8 cellular contexts compared by ENCODE assay signal in the genomic region with DNA sequence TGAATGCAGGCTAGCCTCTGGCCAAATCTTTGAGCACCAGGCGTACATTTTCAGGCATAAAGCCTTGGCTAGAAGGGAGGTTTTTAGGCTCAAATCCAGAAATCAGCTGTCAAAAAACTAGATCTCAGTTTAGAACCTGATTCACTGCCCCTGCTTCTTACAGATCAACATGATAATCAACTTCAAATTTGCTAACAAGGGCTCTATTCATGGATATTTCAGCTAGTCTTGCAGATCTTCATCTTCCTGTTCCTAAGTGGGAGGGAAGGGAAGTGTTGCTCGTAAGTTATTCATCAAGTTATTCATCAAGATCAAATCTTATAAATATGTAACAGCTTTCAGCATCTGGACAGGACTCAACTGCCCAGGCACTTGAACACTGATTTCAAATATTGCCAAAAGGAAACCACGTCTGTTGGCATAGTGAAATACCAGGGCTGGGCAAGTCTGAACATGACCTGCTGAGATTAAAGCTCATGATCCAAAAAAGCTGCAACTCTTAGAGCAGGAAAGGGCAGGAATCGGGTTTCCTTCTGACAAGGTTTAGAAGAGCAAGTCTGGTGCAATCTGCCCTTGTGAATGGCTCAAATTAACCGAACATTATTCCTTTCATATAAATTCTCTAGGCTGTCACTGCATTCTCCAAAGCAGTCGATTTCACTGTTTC.
DNase-seq lines count a peak whose midpoint lies in the region; ATAC-seq and TF ChIP-seq lines count a peak whose summit lies in the region.

No MANE protein-coding gene starts in this region.

- no peak overlapping the region for H3K4me3 Mint-ChIP-seq in activated naive CD4-positive, alpha-beta T cell treated with anti-CD3 and anti-CD28 coated beads, Interleukin-2, amount 10 ng/mL, durations not matched to agents 7 days and 5 days
- no peak overlapping the region for H3K4me3 Mint-ChIP-seq in immature natural killer cell

- no peak for TF ChIP-seq POLR2A in gastrocnemius medialis (IDR thresholded peaks at IDR 0.05)

- H3K27ac Mint-ChIP-seq in activated naive CD4-positive, alpha-beta T cell treated with anti-CD3 and anti-CD28 coated beads, Interleukin-2, amount 10 ng/mL, durations not matched to agents 7 days and 5 days, result no peak overlapping the region
- no peak overlapping the region for H3K27ac Mint-ChIP-seq in immature natural killer cell

- H3K36me3 Mint-ChIP-seq in activated naive CD4-positive, alpha-beta T cell treated with anti-CD3 and anti-CD28 coated beads, Interleukin-2, amount 10 ng/mL, durations not matched to agents 7 days and 5 days, result no peaks in the 10 kb centered on the region
- H3K36me3 Mint-ChIP-seq in immature natural killer cell, result peaks cover 0 to 4% (median 0%) of the 10 kb centered on the region in 3 donors

- intact Hi-C loops in Right ventricle myocardium inferior (cut with DNase I), result loop anchor here (10.0 kb wide), 1 partner anchor 193 kb away; no protein-coding TSS in a partner anchor
- intact Hi-C loops in cardiac septum (cut with DNase I), result no loop called here
- intact Hi-C loops in left cardiac atrium (cut with DNase I), result no loop called here
- intact Hi-C loops in gastrocnemius medialis (cut with DNase I; ENCODE audit: low total_unique reads), result loop anchor here (5.0 kb wide), 2 partner anchors 176 to 201 kb away; a partner anchor contains a TSS

- H3K4me1 Mint-ChIP-seq in activated naive CD4-positive, alpha-beta T cell treated with anti-CD3 and anti-CD28 coated beads, Interleukin-2, amount 10 ng/mL, durations not matched to agents 7 days and 5 days, result no peaks in the 10 kb centered on the region
- H3K4me1 Mint-ChIP-seq in immature natural killer cell, result no peaks in the 10 kb centered on the region

- no peaks in the 10 kb centered on the region for H3K9me3 ChIP-seq in gastrocnemius medialis

- in situ Hi-C loops in gastrocnemius medialis (cut with MboI; ENCODE audit: low sequenced_read_pairs in 4 of 4), result loop anchor here in 1 of 4 donors (10.0 kb wide), 1 partner anchor 193 kb away; no protein-coding TSS in a partner anchor

- peaks cover 43 to 51% of the 10 kb centered on the region in 2 donors for H3K4me1 ChIP-seq in gastrocnemius medialis

- ATAC-seq in Right ventricle myocardium inferior (peak; percentile 40), left cardiac atrium (peak; percentile 72 to 74), gastrocnemius medialis (peak; percentile 94 to 97), HG03108 (IDR thresholded peaks at IDR 0.05; ENCODE audit: unreplicated experiment) (no peak)

- H3K27me3 ChIP-seq in gastrocnemius medialis, result no peaks in the 10 kb centered on the region

- no peak for TF ChIP-seq CTCF in gastrocnemius medialis (IDR thresholded peaks at IDR 0.05 in 4 of 5, conservative IDR thresholded peaks at IDR 0.05 in 1 of 5)

- H3K27ac ChIP-seq in gastrocnemius medialis, result peak overlapping the region; percentile 64 to 77 (median 76)

- H3K36me3 ChIP-seq in gastrocnemius medialis, result no peaks in the 10 kb centered on the region

- H3K4me3 ChIP-seq in gastrocnemius medialis, result peak overlapping the region; percentile 15 to 46 (median 24)

- CTCF ChIA-PET in activated naive CD4-positive, alpha-beta T cell treated with anti-CD3 and anti-CD28 coated beads, Interleukin-2, amount 10 ng/mL, durations not matched to agents 7 days and 5 days (lab: Charles Lee), result no interaction called here

- DNase-seq in Right ventricle myocardium inferior (ENCODE audit: missing footprints), result no peak
- DNase-seq in cardiac septum (ENCODE audit: low spot score), result no peak
- DNase-seq in SW 1271 (lab: John Stamatoyannopoulos, UW), result peak; percentile 12 to 80
- DNase-seq in left cardiac atrium, result no peak
- peak; percentile 55 to 74 for DNase-seq in gastrocnemius medialis
- no peak for DNase-seq in activated naive CD4-positive, alpha-beta T cell treated with anti-CD3 and anti-CD28 coated beads, Interleukin-2, amount 10 ng/mL, durations not matched to agents 7 days and 5 days
- DNase-seq in immature natural killer cell, result no peak

- no peaks in the 10 kb centered on the region for H3K27me3 Mint-ChIP-seq in activated naive CD4-positive, alpha-beta T cell treated with anti-CD3 and anti-CD28 coated beads, Interleukin-2, amount 10 ng/mL, durations not matched to agents 7 days and 5 days
- H3K27me3 Mint-ChIP-seq in immature natural killer cell (ENCODE audit: low read depth in 3 of 3), result peaks cover 0 to 2% (median 2%) of the 10 kb centered on the region in 3 donors

- H3K9me3 Mint-ChIP-seq in activated naive CD4-positive, alpha-beta T cell treated with anti-CD3 and anti-CD28 coated beads, Interleukin-2, amount 10 ng/mL, durations not matched to agents 7 days and 5 days, result no peaks in the 10 kb centered on the region
- H3K9me3 Mint-ChIP-seq in immature natural killer cell, result peaks cover 0 to 13% (median 2%) of the 10 kb centered on the region in 6 donors

Comparison
In these comparisons a context has a peak if more than half of its experiments do, and no peak if none do; other contexts are left out.
1. intact Hi-C loops: an anchor here in Right ventricle myocardium inferior (10.0 kb wide) and gastrocnemius medialis (5.0 kb wide); none called in cardiac septum and left cardiac atrium.
2. DNase-seq: peak in SW 1271 (2 of 2) and gastrocnemius medialis (2 of 2); none in Right ventricle myocardium inferior (single experiment), cardiac septum (single experiment), left cardiac atrium (single experiment), activated naive CD4-positive, alpha-beta T cell treated with anti-CD3 and anti-CD28 coated beads, Interleukin-2, amount 10 ng/mL, durations not matched to agents 7 days and 5 days (single experiment) and immature natural killer cell (0 of 3).